Comparison of ENCODE assay signal across 8 cellular contexts in genomic region chr18:36187826-36188721, GRCh38.
A peak's percentile ranks its signal among the peaks of the same experiment; 100 is the strongest.
DNase-seq lines count a peak whose midpoint lies in the region; ATAC-seq and TF ChIP-seq lines count a peak whose summit lies in the region.

No MANE protein-coding gene starts in this region.

- peak overlapping the region; percentile 85 for H3K4me2 ChIP-seq in OCI-LY1 (ENCODE audit: low read length)

- H3K4me1 ChIP-seq in OCI-LY1 (ENCODE audit: insufficient read depth, low read length, severe bottlenecking) = peaks cover 21% of the 10 kb centered on the region

- H3F3A ChIP-seq in OCI-LY1 (ENCODE audit: insufficient read depth, low read length) = no peaks in the 10 kb centered on the region

- no peak for ATAC-seq in GM21526 (IDR thresholded peaks at IDR 0.05; ENCODE audit: low FRiP score, unreplicated experiment)

- no peaks in the 10 kb centered on the region for H3K9me3 ChIP-seq in OCI-LY1 (ENCODE audit: low read length)

- no peaks in the 10 kb centered on the region for H4K20me1 ChIP-seq in OCI-LY1 (ENCODE audit: insufficient read depth, low read length)

- no peaks in the 10 kb centered on the region for H3K9me3 Mint-ChIP-seq in nephron progenitor cell

- H3K36me3 Mint-ChIP-seq in nephron progenitor cell (ENCODE audit: low read depth) = no peaks in the 10 kb centered on the region

- peak overlapping the region; percentile 85 for H3K4me3 Mint-ChIP-seq in nephron progenitor cell

- no peak overlapping the region for H3K27ac ChIP-seq in OCI-LY1 (ENCODE audit: low read depth, low read length, poor library complexity, severe bottlenecking)

- no peak overlapping the region for H2AFZ ChIP-seq in OCI-LY1 (ENCODE audit: low read length)

- peaks cover 16% of the 10 kb centered on the region for H3K4me1 Mint-ChIP-seq in nephron progenitor cell

- peak; percentile 18 for DNase-seq in SKM-1 treated with dmso at 0.1 percent for 144 hours (lab: John Stamatoyannopoulos, UW; ENCODE audit: unreplicated experiment)
- no peak for DNase-seq in SKM-1 (lab: John Stamatoyannopoulos, UW; ENCODE audit: unreplicated experiment)
- peak; percentile 67 to 84 for DNase-seq in erythroblast (lab: John Stamatoyannopoulos, UW)
- peak; percentile 22 for DNase-seq in nephron progenitor cell
- DNase-seq in NCI-H1694 (lab: John Stamatoyannopoulos, UW) = no peak
- no peak for DNase-seq in stimulated activated CD4-positive, alpha-beta T cell treated with anti-CD3 and anti-CD28 coated beads, Interleukin-12 subunit alpha, Interleukin-12 subunit beta, amount 100 ng/mL, for 4 hours

- peaks cover 5% of the 10 kb centered on the region; the same call in 1 of the 2 replicates for H3K27me3 ChIP-seq in OCI-LY1 (ENCODE audit: insufficient read depth, low read length)

- no peaks in the 10 kb centered on the region for H3K79me2 ChIP-seq in OCI-LY1 (ENCODE audit: insufficient read depth, low read length)

- H3K9ac ChIP-seq in OCI-LY1 (ENCODE audit: low read length) = no peak overlapping the region

- TF ChIP-seq CTCF in OCI-LY1 (IDR thresholded peaks at IDR 0.05; ENCODE audit: low read length) (no peak), nephron progenitor cell (IDR thresholded peaks at IDR 0.05) (no peak)

- H3K9me2 ChIP-seq in OCI-LY1 (ENCODE audit: low read depth, low read length) = no peaks in the 10 kb centered on the region

- peak overlapping the region; percentile 59 for H3K4me3 ChIP-seq in OCI-LY1 (ENCODE audit: low read depth, low read length, poor library complexity, severe bottlenecking)

- TF ChIP-seq POLR2A in erythroblast (IDR thresholded peaks at IDR 0.05; ENCODE audit: low read length) = no peak

- peaks cover 78% of the 10 kb centered on the region for H3K27me3 Mint-ChIP-seq in nephron progenitor cell (ENCODE audit: low read depth, poor library complexity)

- no peaks in the 10 kb centered on the region for H3K36me3 ChIP-seq in OCI-LY1 (ENCODE audit: insufficient read depth, low read length)

- no peak overlapping the region for H3K27ac Mint-ChIP-seq in nephron progenitor cell

Comparison
In these comparisons a context has a peak if more than half of its experiments do, and no peak if none do; other contexts are left out.
1. DNase-seq: peak in SKM-1 treated with dmso at 0.1 percent for 144 hours (single experiment), erythroblast (2 of 2) and nephron progenitor cell (single experiment); none in SKM-1 (single experiment), NCI-H1694 (single experiment) and stimulated activated CD4-positive, alpha-beta T cell treated with anti-CD3 and anti-CD28 coated beads, Interleukin-12 subunit alpha, Interleukin-12 subunit beta, amount 100 ng/mL, for 4 hours (single experiment).